Comparison of ENCODE assay signal across 1 cellular context in genomic region chr22:41772198-41772597, GRCh38.
TF ChIP-seq lines count a peak whose summit lies in the region.

No MANE protein-coding gene starts in this region.

TF ChIP-seq in A549, 52 proteins besides CTCF, POLR2A, EP300 and RAD21 (continued from another document):
- TF ChIP-seq NPAS2 (CRISPR knock-in tag; IDR thresholded peaks at IDR 0.05; ENCODE audit: borderline replicate concordance) (no peak), HEYL (CRISPR knock-in tag; IDR thresholded peaks at IDR 0.05) (no peak), TP53 (CRISPR knock-in tag; IDR thresholded peaks at IDR 0.05) (no peak), FOSB (CRISPR knock-in tag; IDR thresholded peaks at IDR 0.05) (no peak), GATA3 (IDR thresholded peaks at IDR 0.05; ENCODE audit: borderline replicate concordance) (no peak)
